ENCODE assay signal across 8 cellular contexts in the genomic region with DNA sequence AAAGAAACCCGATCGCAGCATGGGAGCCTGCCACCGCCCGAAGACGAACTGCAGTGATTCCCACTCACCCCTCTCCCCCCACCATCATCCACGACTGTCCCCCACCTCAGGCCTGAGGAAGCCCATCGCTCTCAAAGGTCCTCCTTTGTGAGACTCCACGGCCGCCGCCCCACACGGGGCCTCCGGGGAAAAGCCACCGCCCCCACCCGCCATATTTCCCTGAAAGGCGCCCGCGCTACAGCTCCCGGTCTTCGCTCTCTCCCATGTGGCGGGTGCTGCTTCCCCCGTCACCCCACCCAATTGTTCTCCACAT. TPM values are rescaled to one million over a fixed set of nuclear protein-coding genes. Genes with fewer than 3 reads are reported as not detected.
DNase-seq lines count a peak whose midpoint lies in the region; ATAC-seq and TF ChIP-seq lines count a peak whose summit lies in the region.

No MANE protein-coding gene starts in this region.

- POLR2A ChIA-PET in A673 (lab: Charles Lee; ENCODE audit: low non-redundant PET), result interaction anchor here (0.7 kb wide), 1 partner anchor 1120 kb away, joined by 8 read pairs; no protein-coding TSS in a partner anchor

- 0% methylated on average over 18 to 21 of the region's 21 CpGs for WGBS in lung, 2 donors

- TF ChIP-seq CTCF in A673 (conservative IDR thresholded peaks at IDR 0.05; ENCODE audit: low read depth, low read length) (no peak), choroid plexus epithelial cell (conservative IDR thresholded peaks at IDR 0.05; ENCODE audit: low read depth, low read length) (no peak), lung (IDR thresholded peaks at IDR 0.05; ENCODE audit: control extremely low read depth, extremely low read depth) (no peak)

- intact Hi-C loops in A673 (cut with micrococcal nuclease; ENCODE audit: unreplicated experiment), result no loop called here

- peaks cover 16% of the 10 kb centered on the region for H3K4me1 ChIP-seq in A673 (ENCODE audit: insufficient read depth, low read length, poor library complexity, severe bottlenecking)
- peaks cover 8 to 11% of the 10 kb centered on the region in 2 donors for H3K4me1 ChIP-seq in lung (ENCODE audit: control insufficient read depth in 2 of 2, insufficient read depth in 2 of 2, low read length in 2 of 2)

- peak overlapping the region; percentile 98 for H3K27ac ChIP-seq in A673 (ENCODE audit: low read depth, low read length, poor library complexity, severe bottlenecking)
- H3K27ac ChIP-seq in lung (ENCODE audit: low read depth in 1 of 2, low read length in 1 of 2), result peak overlapping the region; percentile 95 to 97
- H3K27ac ChIP-seq in temporal lobe (ENCODE audit: low read depth, low read length), result peak overlapping the region; percentile 78

- DNase-seq in A673 (ENCODE audit: low spot score), result no peak
- peak; percentile 28 to 38 for DNase-seq in NOMO-1 (lab: John Stamatoyannopoulos, UW; ENCODE audit: unreplicated experiment in 2 of 2)
- no peak for DNase-seq in choroid plexus epithelial cell (ENCODE audit: low read depth)
- no peak for DNase-seq in lung (ENCODE audit: low spot score)
- DNase-seq in AG20443 (ENCODE audit: low spot score), result no peak
- no peak for DNase-seq in MV-4-11 (lab: John Stamatoyannopoulos, UW)

- peak; percentile 32 for ATAC-seq in GM21367 (IDR thresholded peaks at IDR 0.05; ENCODE audit: unreplicated experiment)
- ATAC-seq in lung (ENCODE audit: insufficient read depth, low FRiP score), result peak; percentile 21

- no TSS peak for BruUV-seq in A673 (replicated peaks; lab: Mats Ljungman, UMichigan)

- H3K9me3 ChIP-seq in A673 (ENCODE audit: low read depth, low read length, poor library complexity, severe bottlenecking) (no peaks in the 10 kb centered on the region), lung (ENCODE audit: control insufficient read depth in 2 of 2, insufficient read depth in 1 of 2, low read length in 1 of 2) (no peaks in the 10 kb centered on the region)

- no peaks in the 10 kb centered on the region for H3K27me3 ChIP-seq in A673 (replicated peaks; ENCODE audit: insufficient read depth, low read depth, low read length, poor library complexity)
- no peaks in the 10 kb centered on the region for H3K27me3 ChIP-seq in lung (ENCODE audit: control insufficient read depth, insufficient read depth)

- H3K4me3 ChIP-seq in A673 (ENCODE audit: low read depth, low read length, poor library complexity, severe bottlenecking) (peak overlapping the region; percentile 97), choroid plexus epithelial cell (ENCODE audit: low read depth, low read length) (peak overlapping the region; percentile 97), lung (peak overlapping the region; percentile 94)

- CTCF ChIA-PET in A673 (lab: Charles Lee), result interaction anchor here (1.3 kb wide), 1 partner anchor 34 kb away, joined by 3 read pairs; no protein-coding TSS in a partner anchor

- H3K36me3 ChIP-seq in A673 (ENCODE audit: insufficient read depth, low read length, poor library complexity, severe bottlenecking), result peaks cover 18% of the 10 kb centered on the region
- peaks cover 0 to 5% of the 10 kb centered on the region in 2 donors for H3K36me3 ChIP-seq in lung (ENCODE audit: control insufficient read depth in 2 of 2, insufficient read depth in 2 of 2, low read length in 2 of 2)

RNA-seq across cellular contexts. Expression of gene YWHAE, which starts 0.7 kb away (rescaled TPM):
- total RNA-seq in A673 (2021) (1,404 and 1,447 TPM in 2 replicates), lung (100 to 1,000 TPM; 400 to 432 TPM), temporal lobe (690 TPM)
- 100 to 1,000 TPM; 348 to 390 TPM for polyA plus RNA-seq in lung

RNA-seq across cellular contexts. Expression of gene CRK, which starts 56.7 kb away (rescaled TPM):
- total RNA-seq in A673 (2021) (85.9 and 86.5 TPM in 2 replicates), lung (10 to 100 TPM; 62.4 to 67.5 TPM), temporal lobe (98.6 TPM)
- 10 to 100 TPM; 29.3 to 36.6 TPM for polyA plus RNA-seq in lung

Comparison
In these comparisons a context has a peak if more than half of its experiments do, and no peak if none do; other contexts are left out.
1. DNase-seq: peak in NOMO-1 (2 of 2); none in A673 (single experiment), choroid plexus epithelial cell (single experiment), lung (single experiment), AG20443 (single experiment) and MV-4-11 (single experiment).
2. Peak in every context shown above with its lines, with median percentiles within 50 percentile points of each other: H3K27ac ChIP-seq and H3K4me3 ChIP-seq.